ENCODE assay signal across 13 cellular contexts in the genomic region with DNA sequence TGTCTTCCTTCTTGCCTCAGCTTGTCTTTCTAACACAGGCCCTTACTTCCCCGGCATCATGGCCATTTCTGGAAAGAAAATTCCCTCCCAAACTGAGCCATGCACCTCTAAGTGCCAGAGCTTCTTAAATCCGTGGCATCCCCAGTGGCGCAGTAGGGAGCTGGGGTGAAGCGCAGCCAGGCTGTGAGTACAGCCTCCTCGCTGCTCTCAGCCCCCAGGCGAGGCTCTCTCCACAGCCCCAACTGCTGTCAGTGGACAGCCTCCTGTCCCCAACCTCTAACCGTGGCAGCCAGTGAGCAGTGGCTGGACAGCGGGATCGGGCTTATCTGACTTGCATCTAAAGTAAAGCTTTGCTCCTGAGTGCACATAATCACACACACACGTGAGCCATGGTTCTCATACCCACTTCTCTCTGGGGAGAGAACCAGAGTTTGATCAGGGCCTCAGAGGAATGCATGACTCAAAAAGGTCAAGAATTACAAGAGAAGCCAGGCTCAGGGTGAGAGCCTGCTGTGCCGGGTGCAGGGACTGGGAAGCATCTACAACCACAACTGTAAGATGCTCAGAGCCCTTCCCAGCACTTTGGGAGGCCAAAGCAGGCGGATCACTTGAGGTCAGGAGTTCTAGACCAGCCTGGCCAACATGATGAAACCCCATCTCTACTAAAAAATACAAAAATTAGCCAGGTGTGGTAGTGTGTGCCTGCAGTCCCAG. TPM values are rescaled to one million over a fixed set of nuclear protein-coding genes. Genes with fewer than 3 reads are reported as not detected.
DNase-seq lines count a peak whose midpoint lies in the region; ATAC-seq, FAIRE-seq and TF ChIP-seq lines count a peak whose summit lies in the region.
"Had no signal": no experiment of that assay in that cellular context is flagged by ENCODE, and none has a peak within 500 bp of the region (broad histone marks: within the 10 kb centered on the region; RNA-seq: fewer than 3 reads in every experiment).

No MANE protein-coding gene starts in this region.

- POLR2A ChIA-PET in endothelial cell of umbilical vein (lab: Charles Lee), result no interaction called here

- ATAC-seq in GM19035 (IDR thresholded peaks at IDR 0.05; ENCODE audit: unreplicated experiment), result no peak
- ATAC-seq: left cardiac atrium had no signal

- no peaks in the 10 kb centered on the region for H3K27me3 Mint-ChIP-seq in nephron progenitor cell (ENCODE audit: low read depth, poor library complexity)

- no peak overlapping the region for H3K4me3 Mint-ChIP-seq in nephron progenitor cell
- H3K4me3 Mint-ChIP-seq: endodermal cell had no signal

- H3K9me3 Mint-ChIP-seq in nephron progenitor cell, result peaks cover 6% of the 10 kb centered on the region
- H3K9me3 Mint-ChIP-seq: activated T-helper 2 cell treated with anti-CD3 and anti-CD28 coated beads, Interferon-gamma antibody, Interleukin-2, Interleukin-4, amounts not matched to agents 10 μg/mL and 5 μg/mL and 100 μg/mL, durations not matched to agents 14 hours and 24 hours and 36 hours; endodermal cell had no signal

- peak overlapping the region; percentile 15 for H3K27ac ChIP-seq in endothelial cell of umbilical vein (ENCODE audit: insufficient read depth, low read depth, low read length)

- dilution Hi-C loops in endothelial cell of umbilical vein (cut with MboI; ENCODE audit: extremely low pct_ligation_motif_present, low sequenced_read_pairs), result no loop called here

- peaks cover 3% of the 10 kb centered on the region in 2 experiments for H3K36me3 ChIP-seq in endothelial cell of umbilical vein (ENCODE audit: control insufficient read depth in 2 of 2, extremely low read depth in 1 of 2, insufficient read depth in 2 of 2, low read length in 2 of 2)

- no peak for TF ChIP-seq POLR2A in endothelial cell of umbilical vein (IDR thresholded peaks at IDR 0.05; ENCODE audit: low read depth, low read length)

- H2AFZ ChIP-seq in endothelial cell of umbilical vein (ENCODE audit: low read depth, low read length), result no peak overlapping the region

- H3K4me3 ChIP-seq in endothelial cell of umbilical vein (replicated peaks in 1 of 3; ENCODE audit: insufficient read depth in 1 of 3, low read depth in 1 of 3, low read length in 3 of 3), result no peak overlapping the region

- no peaks in the 10 kb centered on the region for H3K27me3 ChIP-seq in endothelial cell of umbilical vein (ENCODE audit: control insufficient read depth in 2 of 2, insufficient read depth in 2 of 2, low read length in 2 of 2)

- intact Hi-C loops in endothelial cell of umbilical vein (cut with micrococcal nuclease), result no loop called here

- CTCF ChIA-PET in endothelial cell of umbilical vein (lab: Charles Lee), result interaction anchor here (0.5 kb wide), 1 partner anchor 420 kb away, joined by 3 read pairs; no protein-coding TSS in a partner anchor

- no peak overlapping the region for H3K9ac ChIP-seq in endothelial cell of umbilical vein (replicated peaks; ENCODE audit: extremely low read depth, insufficient read depth, low read length)

- H3K79me2 ChIP-seq in endothelial cell of umbilical vein (ENCODE audit: control insufficient read depth, insufficient read depth, low read length), result no peaks in the 10 kb centered on the region

- no peaks in the 10 kb centered on the region for H3K9me3 ChIP-seq in endothelial cell of umbilical vein (replicated peaks; ENCODE audit: control insufficient read depth, insufficient read depth, low read length)

- H3K27ac Mint-ChIP-seq in nephron progenitor cell, result peak overlapping the region; percentile 55
- H3K27ac Mint-ChIP-seq: activated T-helper 2 cell treated with anti-CD3 and anti-CD28 coated beads, Interferon-gamma antibody, Interleukin-2, Interleukin-4, amounts not matched to agents 10 μg/mL and 5 μg/mL and 100 μg/mL, durations not matched to agents 14 hours and 24 hours and 36 hours; endodermal cell had no signal

- no peaks in the 10 kb centered on the region for H4K20me1 ChIP-seq in endothelial cell of umbilical vein (replicated peaks; ENCODE audit: control insufficient read depth, extremely low read depth, insufficient read depth, low read length)

- TF ChIP-seq CTCF in endothelial cell of umbilical vein (IDR thresholded peaks at IDR 0.05; ENCODE audit: extremely low read depth in 1 of 2, insufficient read depth in 1 of 2, low read depth in 1 of 2, low read length in 2 of 2) (no peak), nephron progenitor cell (IDR thresholded peaks at IDR 0.05) (no peak), GM20000 (IDR thresholded peaks at IDR 0.05; ENCODE audit: extremely low read depth, missing control alignments) (no peak)

- no TSS peak for BruUV-seq in endothelial cell of umbilical vein (replicated peaks; lab: Mats Ljungman, UMichigan)

- peak; percentile 59 for FAIRE-seq in endothelial cell of umbilical vein (lab: Jason Lieb, UNC)
- FAIRE-seq: D721Med, TTC549 had no signal

- DNase-seq in AG20443 (ENCODE audit: low spot score) (peak; percentile 64), M059J (ENCODE audit: low read depth) (peak; percentile 89), endothelial cell of umbilical vein (ENCODE audit: low read depth, low spot score) (peak; percentile 4), nephron progenitor cell (no peak), GM20000 (ENCODE audit: low spot score) (no peak), activated T-cell treated with anti-CD3 and anti-CD28 coated beads for 4 hours (no peak)
- DNase-seq in activated CD4-positive, alpha-beta T cell treated with anti-CD3 and anti-CD28 coated beads, Interleukin-2, amount 50 U/mL, for 1 hour, result no peak
- DNase-seq: endodermal cell, left cardiac atrium had no signal

- peaks cover 13% of the 10 kb centered on the region for H3K4me1 ChIP-seq in endothelial cell of umbilical vein (ENCODE audit: control insufficient read depth, extremely low read depth, insufficient read depth, low read length)

- H3K4me2 ChIP-seq in endothelial cell of umbilical vein (ENCODE audit: insufficient read depth, low read length), result peak overlapping the region; percentile 25

- H3K4me1 Mint-ChIP-seq in nephron progenitor cell, result peaks cover 47% of the 10 kb centered on the region
- H3K4me1 Mint-ChIP-seq: endodermal cell had no signal

- H3K36me3 Mint-ChIP-seq in nephron progenitor cell (ENCODE audit: low read depth), result peaks cover 16% of the 10 kb centered on the region

- H3K9me1 ChIP-seq in endothelial cell of umbilical vein (replicated peaks; ENCODE audit: control insufficient read depth, extremely low read depth, insufficient read depth, low read length), result no peaks in the 10 kb centered on the region

TF ChIP-seq in endothelial cell of umbilical vein, 7 proteins besides CTCF, POLR2A, EP300 and RAD21:
- TF ChIP-seq GATA2 (IDR thresholded peaks at IDR 0.05; ENCODE audit: insufficient read depth, insufficient read length, low read depth, low read length) (peak; percentile 10), POLR2AphosphoS5 (IDR thresholded peaks at IDR 0.05; ENCODE audit: insufficient read depth, low read depth, low read length) (no peak), MYC (IDR thresholded peaks at IDR 0.05; ENCODE audit: low read depth, low read length) (no peak), FOS (IDR thresholded peaks at IDR 0.05; ENCODE audit: borderline replicate concordance, insufficient read depth, low read length) (no peak)

RNA-seq across cellular contexts. Expression of gene SFXN5, which starts 50.7 kb away (rescaled TPM):
- 7.9 and 17.3 TPM in 2 replicates for total RNA-seq in M059J (2014; rRNA removed; shearing (Covaris generic))
- total RNA-seq in endothelial cell of umbilical vein, result 24.6 and 28.6 TPM in 2 replicates
- polyA plus RNA-seq in endothelial cell of umbilical vein, result 18.7 and 22.8 TPM in 2 replicates
- polyA plus RNA-seq in endothelial cell of umbilical vein (2011; cell fraction: cytosol; rRNA removed), result 11.2 and 12.2 TPM in 2 replicates
- polyA plus RNA-seq in endothelial cell of umbilical vein (2011; cell fraction: nucleus; rRNA removed), result 56.4 and 81.3 TPM in 2 replicates
- 11.2 and 11.4 TPM in 2 replicates for polyA plus RNA-seq in endothelial cell of umbilical vein (2012)
- 31.9 and 33.2 TPM in 2 replicates for polyA minus RNA-seq in endothelial cell of umbilical vein
- 14.3 TPM for polyA minus RNA-seq in endothelial cell of umbilical vein (2011; cell fraction: cytosol; rRNA and poly(A)+ RNA removed)
- polyA minus RNA-seq in endothelial cell of umbilical vein (2011; cell fraction: nucleus; rRNA and poly(A)+ RNA removed), result 30.8 and 36.2 TPM in 2 replicates

Comparison
In these comparisons a context has a peak if more than half of its experiments do, and no peak if none do; other contexts are left out.
1. DNase-seq: peak in AG20443 (single experiment), M059J (single experiment) and endothelial cell of umbilical vein (single experiment); none in nephron progenitor cell (single experiment), GM20000 (single experiment), activated CD4-positive, alpha-beta T cell treated with anti-CD3 and anti-CD28 coated beads, Interleukin-2, amount 50 U/mL, for 1 hour (single experiment) and activated T-cell treated with anti-CD3 and anti-CD28 coated beads for 4 hours (single experiment).